19 cellular contexts compared by ENCODE assay signal in the genomic region with DNA sequence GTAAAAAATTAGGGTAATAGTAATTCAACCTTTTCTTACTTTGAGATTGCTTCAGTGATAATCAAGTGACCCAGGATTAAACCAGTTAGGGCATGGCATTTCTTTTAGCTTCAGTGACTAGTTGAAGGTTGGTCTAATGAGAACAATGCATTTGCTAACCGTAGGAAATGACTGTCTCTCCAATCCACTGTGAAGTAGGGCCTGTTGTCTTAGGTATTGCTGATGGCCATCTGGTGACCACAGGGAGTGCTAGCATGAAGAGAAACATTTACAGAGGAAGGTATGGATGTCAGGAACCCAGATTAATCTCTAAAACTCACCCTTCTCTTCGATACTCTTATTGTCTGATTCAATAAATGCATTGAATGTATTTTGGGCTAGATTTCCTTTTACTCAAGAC.
DNase-seq lines count a peak whose midpoint lies in the region; ATAC-seq and TF ChIP-seq lines count a peak whose summit lies in the region.
"Had no signal": no experiment of that assay in that cellular context is flagged by ENCODE, and none has a peak within 500 bp of the region (broad histone marks: within the 10 kb centered on the region; RNA-seq: fewer than 3 reads in every experiment).

No MANE protein-coding gene starts in this region.

- no peaks in the 10 kb centered on the region for H3K27me3 Mint-ChIP-seq in endodermal cell (ENCODE audit: insufficient read depth)
- H3K27me3 Mint-ChIP-seq: B cell; CD4-positive, CD25-positive, alpha-beta regulatory T cell had no signal

- H3K9ac ChIP-seq in endodermal cell (ENCODE audit: extremely low read depth, low read length, poor library complexity, severe bottlenecking) (no peak overlapping the region), mesenchymal stem cell (ENCODE audit: low read length) (no peak overlapping the region)
- H3K9ac ChIP-seq: BLaER1 had no signal

- 77% methylated on average over 2 of the region's 2 CpGs; no CpG with 5 or more reads in 1 of the 2 experiments for WGBS in endodermal cell (ENCODE audit: insufficient coverage in 1 of 2, insufficient read length in 1 of 2), 2 experiments
- WGBS in mesenchymal stem cell: 76% methylated on average over 1 of the region's 2 CpGs

- H3K9me3 ChIP-seq in endodermal cell (ENCODE audit: control insufficient read depth, low read length) (peaks cover 7% of the 10 kb centered on the region), mesenchymal stem cell (ENCODE audit: control insufficient read depth, low read length) (no peaks in the 10 kb centered on the region)

- H3K14ac ChIP-seq in mesenchymal stem cell (ENCODE audit: low read length in 2 of 2): no peak overlapping the region

- H3K4ac ChIP-seq in mesenchymal stem cell (ENCODE audit: low read depth in 1 of 2, low read length in 2 of 2): no peak overlapping the region

- H2BK12ac ChIP-seq in mesenchymal stem cell (ENCODE audit: low read length in 2 of 2): no peak overlapping the region

- ATAC-seq in GM21526 (IDR thresholded peaks at IDR 0.05; ENCODE audit: low FRiP score, unreplicated experiment): no peak
- ATAC-seq: CD8-positive, alpha-beta T cell; HCT116 had no signal

- no peak overlapping the region for H2BK120ac ChIP-seq in mesenchymal stem cell (ENCODE audit: low read depth, low read length)

- H2BK15ac ChIP-seq in mesenchymal stem cell (ENCODE audit: low read depth, poor library complexity, severe bottlenecking): no peak overlapping the region

- no peaks in the 10 kb centered on the region for H3K79me1 ChIP-seq in mesenchymal stem cell (replicated peaks; ENCODE audit: low read length, poor library complexity, severe bottlenecking)

- no peak overlapping the region for H4K91ac ChIP-seq in mesenchymal stem cell (ENCODE audit: low read length)

- no peak overlapping the region for H2BK5ac ChIP-seq in mesenchymal stem cell (ENCODE audit: low read depth, low read length, poor library complexity, severe bottlenecking)

- no peak overlapping the region for H3K27ac Mint-ChIP-seq in endodermal cell
- H3K27ac Mint-ChIP-seq: B cell; CD4-positive, CD25-positive, alpha-beta regulatory T cell; CD8-positive, alpha-beta T cell; H9 had no signal

- no peak overlapping the region for H2AK5ac ChIP-seq in mesenchymal stem cell (ENCODE audit: low read length, severe bottlenecking)

- no peak overlapping the region for H3K4me2 ChIP-seq in mesenchymal stem cell (ENCODE audit: low read length, poor library complexity, severe bottlenecking)
- H3K4me2 ChIP-seq: BLaER1 had no signal

- H3K36me3 Mint-ChIP-seq in endodermal cell (ENCODE audit: low read depth): peaks cover 7% of the 10 kb centered on the region
- H3K36me3 Mint-ChIP-seq: CD4-positive, CD25-positive, alpha-beta regulatory T cell; CD8-positive, alpha-beta T cell had no signal

- H3K27me3 ChIP-seq in endodermal cell (ENCODE audit: control insufficient read depth, insufficient read depth, low read length, poor library complexity, severe bottlenecking) (no peaks in the 10 kb centered on the region), mesenchymal stem cell (ENCODE audit: control insufficient read depth in 1 of 2, insufficient read depth in 1 of 2, low read length in 2 of 2) (no peaks in the 10 kb centered on the region)
- H3K27me3 ChIP-seq: BLaER1 had no signal

- H3K23ac ChIP-seq in mesenchymal stem cell (ENCODE audit: low read length in 2 of 2): no peak overlapping the region

- H3K9me3 Mint-ChIP-seq in endodermal cell: peaks cover 41% of the 10 kb centered on the region

- peak; percentile 46 for TF ChIP-seq CTCF in endodermal cell (conservative IDR thresholded peaks at IDR 0.05)

- H2AFZ ChIP-seq in mesenchymal stem cell (ENCODE audit: low read depth, low read length): no peak overlapping the region

- no peak overlapping the region for H3K4me3 Mint-ChIP-seq in endodermal cell
- H3K4me3 Mint-ChIP-seq: B cell; CD4-positive, CD25-positive, alpha-beta regulatory T cell; CD8-positive, alpha-beta T cell; H9 had no signal

- H3K18ac ChIP-seq in mesenchymal stem cell (ENCODE audit: low read depth in 1 of 2, low read length in 2 of 2): no peak overlapping the region

- peaks cover 4% of the 10 kb centered on the region for H3K4me1 Mint-ChIP-seq in endodermal cell
- H3K4me1 Mint-ChIP-seq: B cell; CD4-positive, CD25-positive, alpha-beta regulatory T cell had no signal

- H3K27ac ChIP-seq in endodermal cell (ENCODE audit: low read depth, low read length): no peak overlapping the region
- H3K27ac ChIP-seq in mesenchymal stem cell (ENCODE audit: low read length, poor library complexity, severe bottlenecking): no peak overlapping the region
- H3K27ac ChIP-seq: 22Rv1, BLaER1, C4-2B had no signal

- H3K4me1 ChIP-seq in endodermal cell (ENCODE audit: control insufficient read depth, insufficient read depth, low read length) (no peaks in the 10 kb centered on the region), mesenchymal stem cell (ENCODE audit: control insufficient read depth, insufficient read depth, low read depth, low read length) (no peaks in the 10 kb centered on the region)
- H3K4me1 ChIP-seq: Caco-2 had no signal

- H3K36me3 ChIP-seq in endodermal cell (ENCODE audit: control insufficient read depth, insufficient read depth, low read length) (no peaks in the 10 kb centered on the region), mesenchymal stem cell (ENCODE audit: control insufficient read depth in 1 of 2, insufficient read depth in 2 of 2, low read depth in 1 of 2, low read length in 2 of 2) (no peaks in the 10 kb centered on the region)
- H3K36me3 ChIP-seq: BLaER1 had no signal

- H3K4me3 ChIP-seq in endodermal cell (ENCODE audit: low read length): no peak overlapping the region
- no peak overlapping the region for H3K4me3 ChIP-seq in mesenchymal stem cell (ENCODE audit: insufficient read depth in 1 of 2, low read depth in 1 of 2, low read length in 2 of 2)
- H3K4me3 ChIP-seq: BLaER1 had no signal

- no peak overlapping the region for H4K8ac ChIP-seq in mesenchymal stem cell (ENCODE audit: low read length)

- peak; percentile 4 for DNase-seq in DMS53 (lab: John Stamatoyannopoulos, UW)
- no peak for DNase-seq in DMS53 treated with DMSO at 0.1 percent for 48 hours (lab: John Stamatoyannopoulos, UW; ENCODE audit: unreplicated experiment)
- peak; percentile 20 for DNase-seq in cerebellar cortex (ENCODE audit: low spot score)
- no peak for DNase-seq in endodermal cell
- DNase-seq in germinal center (ENCODE audit: low spot score): no peak
- no peak for DNase-seq in activated gamma-delta T cell treated with Interleukin-2 at 50 U/mL for 16 hours
- no peak for DNase-seq in mesenchymal stem cell
- DNase-seq: CD4-positive, CD25-positive, alpha-beta regulatory T cell; CD8-positive, alpha-beta T cell; DMS153; DMS79 treated with DMSO at 0.1 percent for 48 hours; H9 had no signal

Comparison
In these comparisons a context has a peak if more than half of its experiments do, and no peak if none do; other contexts are left out.
1. DNase-seq: peak in DMS53 (single experiment) and cerebellar cortex (single experiment); none in DMS53 treated with DMSO at 0.1 percent for 48 hours (single experiment), endodermal cell (single experiment), germinal center (single experiment), activated gamma-delta T cell treated with Interleukin-2 at 50 U/mL for 16 hours (single experiment) and mesenchymal stem cell (single experiment).